ENCODE assay signal across 2 cellular contexts in genomic region chr11:123381149-123381548, GRCh38.
TF ChIP-seq lines count a peak whose summit lies in the region.

No MANE protein-coding gene starts in this region.

TF ChIP-seq in IMR-90, 13 proteins besides CTCF, POLR2A, EP300 and RAD21:
- TF ChIP-seq BHLHE40 (IDR thresholded peaks at IDR 0.05; ENCODE audit: low read depth, low read length) = no peak
- TF ChIP-seq CEBPB (IDR thresholded peaks at IDR 0.05; ENCODE audit: low read depth, low read length) = peak; percentile 30; the same call in 1 of the 2 replicates

TF ChIP-seq in GM12878, 131 proteins besides CTCF, POLR2A, EP300 and RAD21:
- TF ChIP-seq CREB1 (IDR thresholded peaks at IDR 0.05; ENCODE audit: low read depth) = no peak
- peak; percentile 56 for TF ChIP-seq SPI1 (IDR thresholded peaks at IDR 0.05; ENCODE audit: borderline replicate concordance, insufficient read depth, low read depth, low read length)
